ENCODE assay signal across 1 cellular context in the genomic region with DNA sequence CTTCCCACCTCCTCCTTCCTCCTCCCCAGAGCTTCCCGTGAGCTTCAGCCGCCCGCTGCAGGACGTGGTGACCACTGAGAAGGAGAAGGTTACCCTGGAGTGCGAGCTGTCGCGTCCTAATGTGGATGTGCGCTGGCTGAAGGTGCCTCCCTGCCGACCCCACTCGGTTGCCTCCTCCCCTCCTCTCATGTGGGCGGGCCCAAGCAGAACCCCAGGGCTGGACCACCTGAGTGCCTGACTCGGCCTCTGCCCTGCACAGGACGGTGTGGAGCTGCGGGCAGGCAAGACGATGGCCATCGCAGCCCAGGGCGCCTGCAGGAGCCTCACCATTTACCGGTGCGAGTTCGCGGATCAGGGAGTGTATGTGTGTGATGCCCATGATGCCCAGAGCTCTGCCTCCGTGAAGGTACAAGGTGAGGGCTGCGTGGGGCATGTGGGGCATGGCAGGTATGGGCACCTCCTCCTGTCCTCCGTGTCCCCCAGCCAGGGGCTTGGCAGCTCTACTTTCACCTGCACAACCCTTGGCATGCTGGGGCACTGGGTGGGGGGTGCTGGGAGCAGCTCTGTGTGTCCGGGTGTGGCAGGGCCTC.
TF ChIP-seq lines count a peak whose summit lies in the region.

No MANE protein-coding gene starts in this region.

TF ChIP-seq in IMR-90, 13 proteins besides CTCF, POLR2A, EP300 and RAD21:
- TF ChIP-seq RFX5 (IDR thresholded peaks at IDR 0.05; ENCODE audit: low read depth, low read length) = no peak
- no peak for TF ChIP-seq CEBPB (IDR thresholded peaks at IDR 0.05; ENCODE audit: low read depth, low read length)
- TF ChIP-seq MAZ (IDR thresholded peaks at IDR 0.05; ENCODE audit: borderline replicate concordance, low read depth, low read length) = no peak
- no peak for TF ChIP-seq FOS (IDR thresholded peaks at IDR 0.05; ENCODE audit: low read depth, low read length)
- no peak for TF ChIP-seq RCOR1 (IDR thresholded peaks at IDR 0.05; ENCODE audit: insufficient replicate concordance, low read length)
- no peak for TF ChIP-seq BHLHE40 (IDR thresholded peaks at IDR 0.05; ENCODE audit: low read depth, low read length)
- no peak for TF ChIP-seq NFE2L2 (IDR thresholded peaks at IDR 0.05; ENCODE audit: low read depth, low read length)
- no peak for TF ChIP-seq MXI1 (IDR thresholded peaks at IDR 0.05; ENCODE audit: borderline replicate concordance, low read depth, low read length)
